ENCODE assay signal across 20 cellular contexts in the genomic region with DNA sequence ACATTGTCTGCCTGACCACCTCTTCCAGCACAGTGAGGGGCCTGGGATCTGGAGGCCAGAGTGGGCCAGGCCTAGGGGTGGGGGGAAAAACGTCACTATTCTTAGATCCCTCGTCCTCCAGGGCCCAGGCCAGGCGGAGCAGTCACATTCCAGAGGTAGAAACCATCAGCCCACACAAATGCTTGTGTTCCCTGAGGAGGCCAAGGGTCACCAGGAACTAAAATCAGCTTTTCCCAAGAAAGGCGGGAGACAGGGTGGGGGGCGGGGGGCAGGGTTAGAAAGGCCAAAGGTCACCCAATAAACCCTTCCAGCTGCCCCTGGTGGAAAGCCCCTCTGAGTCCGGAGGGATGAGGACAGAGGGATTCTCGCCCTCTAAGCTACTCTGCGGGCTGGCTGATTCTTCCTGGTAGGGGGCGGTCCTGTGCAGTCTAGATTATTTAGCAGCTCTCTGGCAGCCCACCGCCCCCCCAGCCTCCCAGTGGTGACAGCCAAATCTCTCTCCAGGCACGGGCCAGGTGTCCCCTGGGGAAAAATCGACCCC. TPM values are rescaled to one million over a fixed set of nuclear protein-coding genes. Genes with fewer than 3 reads are reported as not detected.
DNase-seq lines count a peak whose midpoint lies in the region; ATAC-seq and TF ChIP-seq lines count a peak whose summit lies in the region.
"Had no signal": no experiment of that assay in that cellular context is flagged by ENCODE, and none has a peak within 500 bp of the region (broad histone marks: within the 10 kb centered on the region; RNA-seq: fewer than 3 reads in every experiment).

No MANE protein-coding gene starts in this region.

- no peak for TF ChIP-seq POLR2A in Peyer's patch (IDR thresholded peaks at IDR 0.05)

- no peak overlapping the region for H3K14ac ChIP-seq in neuronal stem cell (ENCODE audit: low read length)

- peak overlapping the region; percentile 100 for H3K18ac ChIP-seq in neuronal stem cell (ENCODE audit: low read length)

- H2AK5ac ChIP-seq in neuronal stem cell (ENCODE audit: low read depth, low read length), result peak overlapping the region; percentile 60

- H2BK15ac ChIP-seq in neuronal stem cell (ENCODE audit: low read length), result no peak overlapping the region

- H3K9ac ChIP-seq in neuronal stem cell (ENCODE audit: low read depth, low read length, poor library complexity), result peak overlapping the region; percentile 74
- H3K9ac ChIP-seq: SK-N-SH had no signal

- H2BK5ac ChIP-seq in neuronal stem cell (ENCODE audit: low read length), result peak overlapping the region; percentile 97

- peak overlapping the region; percentile 41 for H3K4me2 ChIP-seq in neuronal stem cell (ENCODE audit: insufficient read depth, low read length, poor library complexity, severe bottlenecking)
- H3K4me2 ChIP-seq: SK-N-SH had no signal

- no peak for ATAC-seq in activated CD4-positive, CD25-positive, alpha-beta regulatory T cell treated with anti-CD3 and anti-CD28 coated beads, Interleukin-2, amount 50 U/mL, for 24 hours
- ATAC-seq in HG03565 (IDR thresholded peaks at IDR 0.05; ENCODE audit: unreplicated experiment), result no peak
- ATAC-seq: psoas muscle had no signal

- H2AFZ ChIP-seq in neuronal stem cell (ENCODE audit: low read length), result peak overlapping the region; percentile 80

- H3K4ac ChIP-seq in neuronal stem cell (ENCODE audit: low read length), result no peak overlapping the region

- H3K4me3 ChIP-seq in H7 (ENCODE audit: insufficient read depth, low read depth, low read length), result no peak overlapping the region
- no peak overlapping the region for H3K4me3 ChIP-seq in Peyer's patch
- no peak overlapping the region for H3K4me3 ChIP-seq in fibroblast of the aortic adventitia (ENCODE audit: low read depth, low read length)
- H3K4me3 ChIP-seq in neuronal stem cell (ENCODE audit: low read length in 2 of 2), result no peak overlapping the region
- H3K4me3 ChIP-seq: psoas muscle, tibial artery had no signal

- no CpG with 5 or more reads among the region's 12 CpGs for whole genome bisulfite sequencing in neuronal stem cell (ENCODE audit: extremely low coverage in 2 of 2, insufficient read length in 2 of 2, insufficient replicate concordance in 1 of 2), 2 donors

- H3K4me1 ChIP-seq in Peyer's patch, result peaks cover 0 to 9% (median 0%) of the 10 kb centered on the region in 4 donors
- H3K4me1 ChIP-seq in neuronal stem cell (ENCODE audit: control insufficient read depth in 2 of 2, insufficient read depth in 1 of 2, low read depth in 1 of 2, low read length in 2 of 2), result peaks cover 18 to 20% of the 10 kb centered on the region in 2 donors
- H3K4me1 ChIP-seq: psoas muscle had no signal

- H2BK12ac ChIP-seq in neuronal stem cell (ENCODE audit: low read length), result no peak overlapping the region

- H3K36me3 ChIP-seq in H7 (replicated peaks; ENCODE audit: control insufficient read depth, insufficient read depth, low read length), result no peaks in the 10 kb centered on the region
- no peaks in the 10 kb centered on the region for H3K36me3 ChIP-seq in Peyer's patch
- no peaks in the 10 kb centered on the region for H3K36me3 ChIP-seq in neuronal stem cell (replicated peaks in 1 of 2; ENCODE audit: control insufficient read depth in 2 of 2, insufficient read depth in 2 of 2, low read length in 2 of 2)
- H3K36me3 ChIP-seq: tibial artery had no signal

- H3K27me3 ChIP-seq in H7 (ENCODE audit: control insufficient read depth, insufficient read depth, low read length) (no peaks in the 10 kb centered on the region), Peyer's patch (no peaks in the 10 kb centered on the region), neuronal stem cell (ENCODE audit: control insufficient read depth in 3 of 3, insufficient read depth in 3 of 3, low read depth in 1 of 3, low read length in 3 of 3) (no peaks in the 10 kb centered on the region)
- H3K27me3 ChIP-seq: tibial artery had no signal

- no peak for TF ChIP-seq CTCF in Peyer's patch (IDR thresholded peaks at IDR 0.05)
- TF ChIP-seq CTCF in fibroblast of the aortic adventitia (IDR thresholded peaks at IDR 0.05; ENCODE audit: insufficient read depth, low read length), result no peak

- H3K27ac ChIP-seq in Peyer's patch, result peak overlapping the region in 3 of 4 donors; percentile 2 to 60 (median 12)
- peak overlapping the region; percentile 98 for H3K27ac ChIP-seq in neuronal stem cell (replicated peaks; ENCODE audit: low read length)
- H3K27ac ChIP-seq: psoas muscle, tibial artery had no signal

- H3K23ac ChIP-seq in neuronal stem cell (ENCODE audit: low read depth, low read length, poor library complexity), result no peak overlapping the region

- DNase-seq in H7 (peak; percentile 85), Peyer's patch (no peak), fibroblast of the aortic adventitia (ENCODE audit: low read depth) (peak; percentile 19), neuronal stem cell (ENCODE audit: low spot score) (peak; percentile 97), SIG-M5 treated with dmso at 0.1 percent for 504 hours (lab: John Stamatoyannopoulos, UW; ENCODE audit: unreplicated experiment) (no peak)
- no peak for DNase-seq in stimulated activated CD4-positive, alpha-beta T cell treated with anti-CD3 and anti-CD28 coated beads, Interleukin-4, amount 100 ng/mL, for 4 hours
- DNase-seq: activated gamma-delta T cell treated with Interleukin-2 at 50 U/mL for 16 hours; effector memory CD4-positive, alpha-beta T cell; foreskin melanocyte; NCI-H2227 treated with DMSO at 0.1 percent for 48 hours; psoas muscle; SK-N-SH; stimulated activated CD4-positive, alpha-beta T cell treated with anti-CD3 and anti-CD28 coated beads, Interleukin-2, amount 100 ng/mL, for 24 hours; tibial artery had no signal

- peak overlapping the region; percentile 70 for H2BK120ac ChIP-seq in neuronal stem cell (ENCODE audit: low read depth, low read length)

- H4K91ac ChIP-seq in neuronal stem cell (ENCODE audit: low read depth, low read length, poor library complexity), result no peak overlapping the region

- no peak overlapping the region for H4K8ac ChIP-seq in neuronal stem cell (ENCODE audit: low read depth, low read length)

- H3K9me3 ChIP-seq in Peyer's patch (no peaks in the 10 kb centered on the region), neuronal stem cell (replicated peaks in 1 of 2; ENCODE audit: control insufficient read depth in 2 of 2, insufficient read depth in 1 of 2, low read depth in 1 of 2, low read length in 2 of 2) (no peaks in the 10 kb centered on the region)
- H3K9me3 ChIP-seq: psoas muscle, SK-N-SH, tibial artery had no signal

- H3K79me1 ChIP-seq in neuronal stem cell (ENCODE audit: low read depth, low read length), result no peaks in the 10 kb centered on the region

RNA-seq across cellular contexts. Expression of a gene that starts 23.5 kb away (rescaled TPM):
- total RNA-seq in H7 (2014; rRNA removed; shearing (Covaris generic)), result 1.9 TPM in 1 of 2 replicates, not detected in the other
- total RNA-seq in Peyer's patch (100 to 1,000 TPM in 2 of 4 donors, 10 to 100 TPM in 1, 1 to 10 TPM in 1; 5.8 to 286 (median 121) TPM), fibroblast of the aortic adventitia (ENCODE audit: low replicate concordance) (not detected in 2 replicates)
- 0.36 TPM for polyA plus RNA-seq in neuronal stem cell (2013, experiment 1 of 2)
- 0.60 TPM for polyA plus RNA-seq in neuronal stem cell (2013, experiment 2 of 2)
- total RNA-seq: activated CD8-positive, alpha-beta memory T cell treated with anti-CD3 and anti-CD28 coated beads for 36 hours; Daoy; mucosa of gallbladder; psoas muscle had no signal
- polyA plus RNA-seq: keratinocyte, SK-N-SH had no signal

RNA-seq across cellular contexts. Expression of a gene that starts 23.6 kb away (rescaled TPM):
- 85.4 and 86.8 TPM in 2 replicates for total RNA-seq in H7 (2014; rRNA removed; shearing (Covaris generic))
- total RNA-seq in Peyer's patch (10 to 100 TPM; 21.0 to 41.7 (median 25.9) TPM), fibroblast of the aortic adventitia (ENCODE audit: low replicate concordance) (5.8 and 34.1 TPM in 2 replicates)
- 102 TPM for polyA plus RNA-seq in neuronal stem cell (2013, experiment 1 of 2)
- 99.9 TPM for polyA plus RNA-seq in neuronal stem cell (2013, experiment 2 of 2)

Comparison
In these comparisons a context has a peak if more than half of its experiments do, and no peak if none do; other contexts are left out.
1. DNase-seq: peak in H7 (single experiment), fibroblast of the aortic adventitia (single experiment) and neuronal stem cell (single experiment); none in Peyer's patch (0 of 3), stimulated activated CD4-positive, alpha-beta T cell treated with anti-CD3 and anti-CD28 coated beads, Interleukin-4, amount 100 ng/mL, for 4 hours (0 of 2) and SIG-M5 treated with dmso at 0.1 percent for 504 hours (single experiment).